In the genomic region with DNA sequence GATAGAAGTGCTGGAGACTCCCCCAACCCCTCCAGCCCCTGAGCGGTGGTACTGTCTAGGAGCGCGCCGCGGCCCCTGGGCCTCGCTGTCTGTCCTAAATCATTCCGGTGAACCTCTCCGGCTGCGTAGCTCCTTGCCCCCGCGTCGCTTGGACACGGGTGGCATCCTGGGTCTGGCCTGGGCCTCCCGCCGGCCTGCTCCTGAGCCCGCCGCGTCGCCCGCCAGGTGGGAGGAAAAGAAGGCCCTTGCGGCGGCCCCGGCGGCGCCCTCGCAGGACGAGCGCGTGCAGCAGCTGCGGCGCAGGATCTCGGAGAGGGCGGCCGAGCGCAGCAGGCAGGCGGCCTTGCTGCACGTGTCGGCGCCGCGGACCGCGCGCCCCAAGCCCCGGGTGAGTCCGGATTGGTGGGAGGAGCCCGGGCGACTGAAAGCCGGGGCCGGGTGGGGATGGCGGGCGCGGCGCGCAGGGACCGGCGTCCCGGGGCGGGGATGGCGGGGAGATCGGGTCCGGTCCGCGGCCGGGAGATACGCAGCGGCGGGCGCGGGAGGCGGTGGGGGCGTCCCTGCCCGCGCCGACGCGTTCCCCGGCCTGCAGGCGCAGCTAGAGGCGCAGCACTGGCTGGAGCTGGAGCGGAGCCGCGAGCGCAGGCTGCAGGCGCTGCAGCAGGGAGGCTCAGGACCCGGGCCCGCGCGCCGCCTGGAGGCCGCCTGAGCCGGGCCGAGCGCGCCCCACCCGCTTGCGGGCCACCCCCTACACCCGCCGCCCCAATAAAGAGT, we compare ENCODE assay signal across 8 cellular contexts. TPM values are rescaled to one million over a fixed set of nuclear protein-coding genes. Genes with fewer than 3 reads are reported as not detected.
DNase-seq lines count a peak whose midpoint lies in the region; ATAC-seq and TF ChIP-seq lines count a peak whose summit lies in the region.

No MANE protein-coding gene starts in this region.

- no peak overlapping the region for H3K9ac ChIP-seq in rectal smooth muscle tissue (ENCODE audit: low read length)

- H3K9me3 ChIP-seq in ascending aorta (no peaks in the 10 kb centered on the region), aorta (ENCODE audit: control insufficient read depth, low read length) (no peaks in the 10 kb centered on the region)

- H3K4me3 ChIP-seq in ascending aorta (peak overlapping the region; percentile 50 to 74), rectal smooth muscle tissue (ENCODE audit: low read length) (peak overlapping the region; percentile 53), aorta (ENCODE audit: low read length in 2 of 2) (peak overlapping the region; percentile 45 to 71)

- H3K27ac Mint-ChIP-seq in T-helper 1 cell treated with Interleukin-12 subunit alpha and Interleukin-12 subunit beta and Interleukin-4 antibody, amounts not matched to agents 30 μg/mL and 1 μg/mL, for 36 hours: no peak overlapping the region

- H3K4me1 Mint-ChIP-seq in T-helper 1 cell treated with Interleukin-12 subunit alpha and Interleukin-12 subunit beta and Interleukin-4 antibody, amounts not matched to agents 30 μg/mL and 1 μg/mL, for 36 hours (ENCODE audit: low read depth): peaks cover 14% of the 10 kb centered on the region

- H3K4me3 Mint-ChIP-seq in T-helper 1 cell treated with Interleukin-12 subunit alpha and Interleukin-12 subunit beta and Interleukin-4 antibody, amounts not matched to agents 30 μg/mL and 1 μg/mL, for 36 hours: peak overlapping the region; percentile 71

- H3K36me3 Mint-ChIP-seq in T-helper 1 cell treated with Interleukin-12 subunit alpha and Interleukin-12 subunit beta and Interleukin-4 antibody, amounts not matched to agents 30 μg/mL and 1 μg/mL, for 36 hours (ENCODE audit: low read depth): peaks cover 2% of the 10 kb centered on the region

- H3K27ac ChIP-seq in ascending aorta (peak overlapping the region in 1 of 2 donors; percentile 26), rectal smooth muscle tissue (ENCODE audit: low read depth, low read length) (peak overlapping the region; percentile 34), aorta (ENCODE audit: low read depth in 1 of 2, low read length in 2 of 2) (peak overlapping the region in 1 of 2 donors; percentile 8)

- TF ChIP-seq CTCF in ascending aorta (IDR thresholded peaks at IDR 0.05): peak in 2 of 3 experiments; percentile 32 to 68

- intact Hi-C loops in ascending aorta (cut with DNase I): loop anchor here (2.0 to 10.0 kb wide), 3 partner anchors 242 to 502 kb away; a partner anchor contains a TSS
- intact Hi-C loops in aorta (cut with DNase I): loop anchor here in 1 of 2 donors (2.0 to 10.0 kb wide), 2 partner anchors 208 to 244 kb away; no protein-coding TSS in a partner anchor

- DNase-seq in EL (peak; percentile 71), KG1 (lab: John Stamatoyannopoulos, UW) (peak; percentile 28), ascending aorta (ENCODE audit: low spot score in 2 of 2) (peak in 1 of 2 donors; percentile 77), hepatic stellate cell (ENCODE audit: low spot score) (peak; percentile 86), aorta (peak; percentile 78 to 88)

- peaks cover 4 to 8% of the 10 kb centered on the region in 2 donors for H3K4me1 ChIP-seq in ascending aorta
- H3K4me1 ChIP-seq in rectal smooth muscle tissue (ENCODE audit: control insufficient read depth, insufficient read depth, low read length): peaks cover 4% of the 10 kb centered on the region
- no peaks in the 10 kb centered on the region for H3K4me1 ChIP-seq in aorta (ENCODE audit: control insufficient read depth in 1 of 2, insufficient read depth in 2 of 2, low read length in 2 of 2)

- 6 to 10% methylated on average over 59 to 99 of the region's 99 CpGs for WGBS in aorta, 2 donors

- H3K27me3 ChIP-seq in ascending aorta (no peaks in the 10 kb centered on the region), rectal smooth muscle tissue (ENCODE audit: control insufficient read depth, insufficient read depth, low read length) (no peaks in the 10 kb centered on the region), aorta (ENCODE audit: control insufficient read depth in 1 of 2, insufficient read depth in 2 of 2, low read length in 1 of 2) (no peaks in the 10 kb centered on the region)

- no peaks in the 10 kb centered on the region for H3K9me3 Mint-ChIP-seq in T-helper 1 cell treated with Interleukin-12 subunit alpha and Interleukin-12 subunit beta and Interleukin-4 antibody, amounts not matched to agents 30 μg/mL and 1 μg/mL, for 36 hours

- H3K36me3 ChIP-seq in ascending aorta (no peaks in the 10 kb centered on the region), rectal smooth muscle tissue (ENCODE audit: control insufficient read depth, insufficient read depth, low read length) (peaks cover 2% of the 10 kb centered on the region), aorta (ENCODE audit: control insufficient read depth in 1 of 2, insufficient read depth in 2 of 2, low read length in 1 of 2) (no peaks in the 10 kb centered on the region)

- peaks cover 36% of the 10 kb centered on the region for H3K27me3 Mint-ChIP-seq in T-helper 1 cell treated with Interleukin-12 subunit alpha and Interleukin-12 subunit beta and Interleukin-4 antibody, amounts not matched to agents 30 μg/mL and 1 μg/mL, for 36 hours (ENCODE audit: low read depth)

- peak; percentile 76 for ATAC-seq in GM21619 (IDR thresholded peaks at IDR 0.05; ENCODE audit: unreplicated experiment)
- peak; percentile 85 for ATAC-seq in aorta (ENCODE audit: low FRiP score)

RNA-seq across cellular contexts. Expression of a gene that starts 6.5 kb away (rescaled TPM):
- total RNA-seq in ascending aorta (19.3 TPM), aorta (10 to 100 TPM; 50.7 to 52.5 TPM)
- 10 to 100 TPM; 18.9 to 21.1 TPM for polyA plus RNA-seq in aorta

RNA-seq across cellular contexts. Expression of a gene that starts 43.6 kb away (rescaled TPM):
- total RNA-seq in ascending aorta (not detected), aorta (under 1 TPM in 1 of 2 donors, not detected in 1; 0.13 TPM)
- not detected for polyA plus RNA-seq in aorta

RNA-seq across cellular contexts. Expression of a gene that starts 44.0 kb away (rescaled TPM):
- total RNA-seq in ascending aorta: 12.3 TPM
- total RNA-seq in aorta: 10 to 100 TPM; 10.8 to 25.9 TPM
- 10 to 100 TPM in 1 of 2 donors, 1 to 10 TPM in 1; 7.0 to 14.3 TPM for polyA plus RNA-seq in aorta
